ENCODE assay signal across 1 cellular context in genomic region chr1:169112241-169112640, GRCh38.
A peak's percentile ranks its signal among the peaks of the same experiment; 100 is the strongest.
TF ChIP-seq lines count a peak whose summit lies in the region.

No MANE protein-coding gene starts in this region.

TF ChIP-seq in IMR-90, 13 proteins besides CTCF, POLR2A, EP300 and RAD21:
- TF ChIP-seq ELK1 (IDR thresholded peaks at IDR 0.05; ENCODE audit: borderline replicate concordance, low read depth, low read length) (no peak), CEBPB (IDR thresholded peaks at IDR 0.05; ENCODE audit: low read depth, low read length) (peak; percentile 76), RFX5 (IDR thresholded peaks at IDR 0.05; ENCODE audit: low read depth, low read length) (no peak), RCOR1 (IDR thresholded peaks at IDR 0.05; ENCODE audit: insufficient replicate concordance, low read length) (no peak)
TF ChIP-seq in IMR-90: peak in this region for 1.
